ENCODE assay signal across 10 cellular contexts in genomic region chr6:145349950-145350510, GRCh38.
A peak's percentile ranks its signal among the peaks of the same experiment; 100 is the strongest.
DNase-seq lines count a peak whose midpoint lies in the region; ATAC-seq and TF ChIP-seq lines count a peak whose summit lies in the region.
"Had no signal": no experiment of that assay in that cellular context is flagged by ENCODE, and none has a peak within 500 bp of the region (broad histone marks: within the 10 kb centered on the region; RNA-seq: fewer than 3 reads in every experiment).

No MANE protein-coding gene starts in this region.

- no peak overlapping the region; a peak in 1 of 7 replicates for H3K27ac Mint-ChIP-seq in H9
- H3K27ac Mint-ChIP-seq: activated CD4-positive, alpha-beta memory T cell treated with anti-CD3 and anti-CD28 coated beads, Interleukin-2, amount 10 ng/mL, durations not matched to agents 7 days and 5 days had no signal

- no peak overlapping the region for H3K27ac ChIP-seq in H9 (ENCODE audit: insufficient read length, low read depth, low read length)
- H3K27ac ChIP-seq: ascending aorta had no signal

- no peak overlapping the region for H3K56ac ChIP-seq in H9 (ENCODE audit: insufficient read length, low read depth, low read length)

- no peak overlapping the region for H2BK15ac ChIP-seq in H9 (ENCODE audit: low read depth, low read length)

- H3K14ac ChIP-seq in H9 (ENCODE audit: insufficient read depth, low read length): no peak overlapping the region

- H3K79me1 ChIP-seq in H9 (ENCODE audit: insufficient read depth, low read depth, low read length, poor library complexity, severe bottlenecking): no peaks in the 10 kb centered on the region

- no peaks in the 10 kb centered on the region for H3K23me2 ChIP-seq in H9 (ENCODE audit: insufficient read length, low read depth, low read length, poor library complexity, severe bottlenecking)

- H3K4me1 Mint-ChIP-seq in H9: peaks cover 19 to 20% of the 10 kb centered on the region in 2 experiments
- H3K4me1 Mint-ChIP-seq: activated CD4-positive, alpha-beta memory T cell treated with anti-CD3 and anti-CD28 coated beads, Interleukin-2, amount 10 ng/mL, durations not matched to agents 7 days and 5 days had no signal

- H4K8ac ChIP-seq in H9 (replicated peaks; ENCODE audit: insufficient read length, low read depth, low read length): no peak overlapping the region

- H2BK5ac ChIP-seq in H9 (ENCODE audit: insufficient read length, low read length): no peak overlapping the region

- H3K79me2 ChIP-seq in H9 (ENCODE audit: insufficient read depth, low read length): no peaks in the 10 kb centered on the region

- no peaks in the 10 kb centered on the region for H3K27me3 Mint-ChIP-seq in H9 (ENCODE audit: low read depth)
- H3K27me3 Mint-ChIP-seq: activated CD4-positive, alpha-beta memory T cell treated with anti-CD3 and anti-CD28 coated beads, Interleukin-2, amount 10 ng/mL, durations not matched to agents 7 days and 5 days had no signal

- H2BK20ac ChIP-seq in H9 (ENCODE audit: low read depth, low read length, poor library complexity, severe bottlenecking): no peak overlapping the region

- no peak overlapping the region for H3K4me2 ChIP-seq in H9 (ENCODE audit: insufficient read depth, insufficient read length, low read length)

- no peak for TF ChIP-seq CTCF in H9 (conservative IDR thresholded peaks at IDR 0.05)

- H3K4me3 ChIP-seq in MG63: no peak overlapping the region
- H3K4me3 ChIP-seq: ascending aorta had no signal

- no peak overlapping the region for H3T11ph ChIP-seq in H9 (ENCODE audit: low read length)

- no peak overlapping the region for H2BK12ac ChIP-seq in H9 (ENCODE audit: insufficient read length, low read depth, low read length)

- no peak overlapping the region for H4K91ac ChIP-seq in H9 (ENCODE audit: insufficient read length, low read depth, low read length)

- H3K18ac ChIP-seq in H9 (ENCODE audit: insufficient read length, low read depth, low read length): no peak overlapping the region

- H4K5ac ChIP-seq in H9 (ENCODE audit: insufficient read length, low read depth, low read length): no peak overlapping the region

- no peak overlapping the region for H2BK120ac ChIP-seq in H9 (ENCODE audit: low read depth, low read length, poor library complexity, severe bottlenecking)

- WGBS in H9 (ENCODE audit: extremely low coverage, insufficient read length, low lambda C conversion rate): no CpG with 5 or more reads among the region's 3 CpGs

- DNase-seq in left ventricle myocardium superior (no peak), H9 (no peak), MG63 (no peak), inferior parietal cortex (ENCODE audit: extremely low spot score) (no peak)
- no peak for DNase-seq in stimulated activated CD8-positive, alpha-beta memory T cell treated with anti-CD3 and anti-CD28 coated beads, Interleukin-4, amount 100 ng/mL, for 48 hours
- DNase-seq: activated CD4-positive, alpha-beta memory T cell treated with anti-CD3 and anti-CD28 coated beads, Interleukin-2, amount 10 ng/mL, durations not matched to agents 7 days and 5 days had no signal

- no peak overlapping the region for H3K9ac ChIP-seq in H9 (ENCODE audit: extremely low read depth, insufficient read length, low read length)

- no peak overlapping the region for H3K4me3 Mint-ChIP-seq in H9
- H3K4me3 Mint-ChIP-seq: activated CD4-positive, alpha-beta memory T cell treated with anti-CD3 and anti-CD28 coated beads, Interleukin-2, amount 10 ng/mL, durations not matched to agents 7 days and 5 days had no signal

- ATAC-seq in GM18861 (IDR thresholded peaks at IDR 0.05; ENCODE audit: unreplicated experiment) (peak; percentile 91), GM21526 (IDR thresholded peaks at IDR 0.05; ENCODE audit: low FRiP score, unreplicated experiment) (peak; percentile 80), HG03139 (IDR thresholded peaks at IDR 0.05; ENCODE audit: unreplicated experiment) (peak; percentile 59), left ventricle myocardium superior (peak; percentile 88)

- intact Hi-C loops in left ventricle myocardium superior (cut with micrococcal nuclease): no loop called here

- H3K23ac ChIP-seq in H9 (ENCODE audit: insufficient read length, low read depth, low read length): no peak overlapping the region

- no peaks in the 10 kb centered on the region for H3K27me3 ChIP-seq in H9 (ENCODE audit: insufficient read depth, low read length)
- H3K27me3 ChIP-seq in MG63: no peaks in the 10 kb centered on the region
- H3K27me3 ChIP-seq: ascending aorta had no signal

- no peak overlapping the region for H2AK5ac ChIP-seq in H9 (ENCODE audit: insufficient read length, low read length)

- no peak overlapping the region for H2AFZ ChIP-seq in H9 (ENCODE audit: low read length)

- no peaks in the 10 kb centered on the region for H3K4me1 ChIP-seq in H9 (ENCODE audit: insufficient read depth, low read length)
- H3K4me1 ChIP-seq: ascending aorta had no signal

- H4K20me1 ChIP-seq in H9 (ENCODE audit: control insufficient read depth, insufficient read depth, insufficient read length): no peaks in the 10 kb centered on the region

- no peak overlapping the region for H3K4ac ChIP-seq in H9 (ENCODE audit: low read depth, low read length)

- H3K36me3 Mint-ChIP-seq in H9 (ENCODE audit: insufficient read depth in 1 of 3, low read depth in 3 of 3): no peaks in the 10 kb centered on the region

- H3K36me3 ChIP-seq in MG63: no peaks in the 10 kb centered on the region
- H3K36me3 ChIP-seq: ascending aorta had no signal

- H3K9me3 Mint-ChIP-seq in H9: no peaks in the 10 kb centered on the region
- H3K9me3 Mint-ChIP-seq: activated CD4-positive, alpha-beta memory T cell treated with anti-CD3 and anti-CD28 coated beads, Interleukin-2, amount 10 ng/mL, durations not matched to agents 7 days and 5 days had no signal

- H3K9me3 ChIP-seq in H9 (ENCODE audit: control insufficient read depth, low read depth, low read length): no peaks in the 10 kb centered on the region
- H3K9me3 ChIP-seq in MG63: no peaks in the 10 kb centered on the region
- H3K9me3 ChIP-seq: ascending aorta had no signal
